In genomic region chr5:366541-367357, GRCh38 we compare ENCODE assay signal across 16 cellular contexts. TPM values are rescaled to one million over a fixed set of nuclear protein-coding genes. Genes with fewer than 3 reads are reported as not detected.
DNase-seq lines count a peak whose midpoint lies in the region; ATAC-seq and TF ChIP-seq lines count a peak whose summit lies in the region.
"Had no signal": no experiment of that assay in that cellular context is flagged by ENCODE, and none has a peak within 500 bp of the region (broad histone marks: within the 10 kb centered on the region; RNA-seq: fewer than 3 reads in every experiment).

No MANE protein-coding gene starts in this region.

- POLR2A ChIA-PET in activated naive CD8-positive, alpha-beta T cell treated with anti-CD3 and anti-CD28 coated beads, Interleukin-2, amount 10 ng/mL, durations not matched to agents 7 days and 5 days (lab: Charles Lee) = interaction anchor here (1.2 to 1.7 kb wide), 2 partner anchors 26 to 28 kb away, joined by 3 to 4 read pairs; no protein-coding TSS in a partner anchor

- H3K4me3 ChIP-seq in NB4 (ENCODE audit: low read depth, low read length) = no peak overlapping the region
- H3K4me3 ChIP-seq: gastroesophageal sphincter, GM23248, prostate gland had no signal

- peaks cover 5% of the 10 kb centered on the region for H3K9me3 Mint-ChIP-seq in activated naive CD8-positive, alpha-beta T cell treated with anti-CD3 and anti-CD28 coated beads, Interleukin-2, amount 10 ng/mL, durations not matched to agents 7 days and 5 days
- H3K9me3 Mint-ChIP-seq in activated naive CD8-positive, alpha-beta T cell treated with anti-CD3 and anti-CD28 coated beads, Interleukin-2, amount 50 U/mL, for 24 hours = peaks cover 16% of the 10 kb centered on the region
- H3K9me3 Mint-ChIP-seq in type B pancreatic cell = peaks cover 7% of the 10 kb centered on the region

- peaks cover 68% of the 10 kb centered on the region for H3K36me3 Mint-ChIP-seq in activated naive CD8-positive, alpha-beta T cell treated with anti-CD3 and anti-CD28 coated beads, Interleukin-2, amount 10 ng/mL, durations not matched to agents 7 days and 5 days
- H3K36me3 Mint-ChIP-seq in activated naive CD8-positive, alpha-beta T cell treated with anti-CD3 and anti-CD28 coated beads, Interleukin-2, amount 50 U/mL, for 24 hours (ENCODE audit: low read depth) = peaks cover 30% of the 10 kb centered on the region
- H3K36me3 Mint-ChIP-seq in type B pancreatic cell = peaks cover 6% of the 10 kb centered on the region

- H3K4me1 Mint-ChIP-seq in activated naive CD8-positive, alpha-beta T cell treated with anti-CD3 and anti-CD28 coated beads, Interleukin-2, amount 10 ng/mL, durations not matched to agents 7 days and 5 days = peaks cover 38% of the 10 kb centered on the region
- H3K4me1 Mint-ChIP-seq in activated naive CD8-positive, alpha-beta T cell treated with anti-CD3 and anti-CD28 coated beads, Interleukin-2, amount 50 U/mL, for 24 hours = peaks cover 38% of the 10 kb centered on the region
- H3K4me1 Mint-ChIP-seq in type B pancreatic cell (ENCODE audit: unreplicated experiment) = peaks cover 6% of the 10 kb centered on the region

- no peak for DNase-seq in activated naive CD8-positive, alpha-beta T cell treated with anti-CD3 and anti-CD28 coated beads, Interleukin-2, amount 10 ng/mL, durations not matched to agents 7 days and 5 days
- DNase-seq in activated naive CD8-positive, alpha-beta T cell treated with anti-CD3 and anti-CD28 coated beads, Interleukin-2, amount 50 U/mL, for 24 hours = no peak
- DNase-seq in NB4 (ENCODE audit: low read depth) (peak; percentile 86), iPS-NIHi11 (ENCODE audit: low spot score) (peak; percentile 2), type B pancreatic cell (ENCODE audit: extremely low spot score, unreplicated experiment) (peak; percentile 37), SKM-1 (lab: John Stamatoyannopoulos, UW; ENCODE audit: unreplicated experiment) (no peak), AG08396 (ENCODE audit: low spot score) (no peak), GM10266 (ENCODE audit: extremely low spot score) (no peak)
- DNase-seq: activated CD4-positive, CD25-positive, alpha-beta regulatory T cell treated with anti-CD3 and anti-CD28 coated beads, Interleukin-2, amount 50 U/mL, for 72 hours; AML-193; GM23248; NCI-H1694 treated with DMSO at 0.1 percent for 48 hours; SHP77 treated with DMSO at 0.1 percent for 48 hours had no signal

- peak overlapping the region; percentile 39 for H3K27ac Mint-ChIP-seq in activated naive CD8-positive, alpha-beta T cell treated with anti-CD3 and anti-CD28 coated beads, Interleukin-2, amount 10 ng/mL, durations not matched to agents 7 days and 5 days
- no peak overlapping the region for H3K27ac Mint-ChIP-seq in activated naive CD8-positive, alpha-beta T cell treated with anti-CD3 and anti-CD28 coated beads, Interleukin-2, amount 50 U/mL, for 24 hours
- H3K27ac Mint-ChIP-seq in type B pancreatic cell = no peak overlapping the region
- H3K27ac Mint-ChIP-seq: naive thymus-derived CD4-positive, alpha-beta T cell had no signal

- H3K4me3 Mint-ChIP-seq in activated naive CD8-positive, alpha-beta T cell treated with anti-CD3 and anti-CD28 coated beads, Interleukin-2, amount 10 ng/mL, durations not matched to agents 7 days and 5 days = no peak overlapping the region
- H3K4me3 Mint-ChIP-seq in activated naive CD8-positive, alpha-beta T cell treated with anti-CD3 and anti-CD28 coated beads, Interleukin-2, amount 50 U/mL, for 24 hours = no peak overlapping the region
- H3K4me3 Mint-ChIP-seq in type B pancreatic cell = no peak overlapping the region
- H3K4me3 Mint-ChIP-seq: naive thymus-derived CD4-positive, alpha-beta T cell had no signal

- no peak for TF ChIP-seq POLR2A in NB4 (IDR thresholded peaks at IDR 0.05; ENCODE audit: extremely low read depth, insufficient read length)

- H3K27me3 Mint-ChIP-seq in activated naive CD8-positive, alpha-beta T cell treated with anti-CD3 and anti-CD28 coated beads, Interleukin-2, amount 10 ng/mL, durations not matched to agents 7 days and 5 days = no peaks in the 10 kb centered on the region
- no peaks in the 10 kb centered on the region for H3K27me3 Mint-ChIP-seq in activated naive CD8-positive, alpha-beta T cell treated with anti-CD3 and anti-CD28 coated beads, Interleukin-2, amount 50 U/mL, for 24 hours
- peaks cover 2% of the 10 kb centered on the region for H3K27me3 Mint-ChIP-seq in type B pancreatic cell

- TF ChIP-seq CTCF in NB4 (IDR thresholded peaks at IDR 0.05; ENCODE audit: low read depth, low read length) (no peak), type B pancreatic cell (conservative IDR thresholded peaks at IDR 0.05) (no peak), GM10266 (IDR thresholded peaks at IDR 0.05; ENCODE audit: control insufficient read depth, insufficient read depth, low read depth, missing control alignments) (no peak)

- no peak for ATAC-seq in activated naive CD8-positive, alpha-beta T cell treated with anti-CD3 and anti-CD28 coated beads, Interleukin-2, amount 10 ng/mL, durations not matched to agents 7 days and 5 days (ENCODE audit: low read depth)
- no peak for ATAC-seq in activated naive CD8-positive, alpha-beta T cell treated with anti-CD3 and anti-CD28 coated beads, Interleukin-2, amount 50 U/mL, for 24 hours
- ATAC-seq: gastroesophageal sphincter; naive thymus-derived CD4-positive, alpha-beta T cell had no signal

RNA-seq across cellular contexts. Expression of gene AHRR, which starts 45.2 kb away (rescaled TPM):
- 10 to 100 TPM; 35.7 to 41.6 TPM for total RNA-seq in activated naive CD8-positive, alpha-beta T cell treated with anti-CD3 and anti-CD28 coated beads, Interleukin-2, amount 10 ng/mL, durations not matched to agents 7 days and 5 days
- 7.9 and 13.4 TPM in 2 replicates for total RNA-seq in type B pancreatic cell (ENCODE audit: low replicate concordance)

Comparison
In these comparisons a context has a peak if more than half of its experiments do, and no peak if none do; other contexts are left out.
1. DNase-seq: peak in NB4 (single experiment), iPS-NIHi11 (single experiment) and type B pancreatic cell (single experiment); none in activated naive CD8-positive, alpha-beta T cell treated with anti-CD3 and anti-CD28 coated beads, Interleukin-2, amount 10 ng/mL, durations not matched to agents 7 days and 5 days (single experiment), activated naive CD8-positive, alpha-beta T cell treated with anti-CD3 and anti-CD28 coated beads, Interleukin-2, amount 50 U/mL, for 24 hours (single experiment), SKM-1 (single experiment), AG08396 (single experiment) and GM10266 (single experiment).